Comparison of ENCODE assay signal across 8 cellular contexts in genomic region chr7:100190059-100190711, GRCh38. TPM values are rescaled to one million over a fixed set of nuclear protein-coding genes. Genes with fewer than 3 reads are reported as not detected.
DNase-seq lines count a peak whose midpoint lies in the region; ATAC-seq, FAIRE-seq and TF ChIP-seq lines count a peak whose summit lies in the region.

No MANE protein-coding gene starts in this region.

- FAIRE-seq in A549 (lab: Jason Lieb, UNC) (peak; percentile 77), small intestine (lab: Jason Lieb, UNC) (no peak)

- H4K20me1 ChIP-seq in OCI-LY3 (ENCODE audit: insufficient read depth, low read length) = no peaks in the 10 kb centered on the region

- POLR2A ChIA-PET in A549 (lab: Yijun Ruan, JAX) = interaction anchor here (1.0 kb wide), 1 partner anchor 239 kb away, joined by 3 read pairs; the partner anchor contains the start of gene ZCWPW1

- TF ChIP-seq EP300 in A549 (IDR thresholded peaks at IDR 0.05) = no peak

- no peak for TF ChIP-seq POLR2A in A549 (IDR thresholded peaks at IDR 0.05; ENCODE audit: low read length)

- H3K9me3 ChIP-seq in A549 (no peaks in the 10 kb centered on the region), OCI-LY3 (ENCODE audit: insufficient read depth, low read length) (no peaks in the 10 kb centered on the region), small intestine (ENCODE audit: control insufficient read depth, low read depth) (no peaks in the 10 kb centered on the region)

- no peaks in the 10 kb centered on the region for H3K79me2 ChIP-seq in OCI-LY3 (ENCODE audit: low read length)

- DNase-seq in A549 (ENCODE audit: low read depth in 1 of 2, low spot score in 1 of 2) = peak; percentile 58 to 60
- DNase-seq in dorsolateral prefrontal cortex = no peak
- peak; percentile 45 for DNase-seq in small intestine

- peak; percentile 84 to 89 for ATAC-seq in A549
- ATAC-seq in HG03565 (IDR thresholded peaks at IDR 0.05; ENCODE audit: unreplicated experiment) = no peak
- no peak for ATAC-seq in GM21528 (IDR thresholded peaks at IDR 0.05; ENCODE audit: low FRiP score, unreplicated experiment)
- ATAC-seq in GM21381 (IDR thresholded peaks at IDR 0.05; ENCODE audit: unreplicated experiment) = no peak

- peak overlapping the region; percentile 38; the same call in 2 of the 3 replicates for H3K4me2 ChIP-seq in A549
- peak overlapping the region; percentile 47 for H3K4me2 ChIP-seq in OCI-LY3 (ENCODE audit: low read length)

- CTCF ChIA-PET in A549 (lab: Yijun Ruan, JAX) = interaction anchor here (0.6 to 3.9 kb wide), 21 partner anchors 11 to 222 kb away, joined by 3 to 29 read pairs (median 5); partner anchors contain the start of genes GPC2, PVRIG and STAG3

- 37% methylated on average over 4 of the region's 4 CpGs for WGBS in A549 (ENCODE audit: missing lambda C conversion rate)
- WGBS in small intestine, 3 donors = 48 to 51% (median 49%) methylated on average over 4 of the region's 4 CpGs

- peaks cover 4% of the 10 kb centered on the region; the same call in 2 of the 3 replicates for H3K4me1 ChIP-seq in A549
- H3K4me1 ChIP-seq in OCI-LY3 (ENCODE audit: low read length) = peaks cover 39% of the 10 kb centered on the region
- no peaks in the 10 kb centered on the region for H3K4me1 ChIP-seq in small intestine (ENCODE audit: control insufficient read depth in 2 of 2, insufficient read depth in 1 of 2, low read depth in 1 of 2, low read length in 1 of 2)

- TF ChIP-seq CTCF in A549 (IDR thresholded peaks at IDR 0.05) (peak; percentile 63), GM12874 (IDR thresholded peaks at IDR 0.05; ENCODE audit: insufficient read depth, low read depth, low read length) (peak; percentile 35; the same call in 1 of the 2 replicates), OCI-LY3 (IDR thresholded peaks at IDR 0.05; ENCODE audit: low read depth, low read length) (peak; percentile 67), dorsolateral prefrontal cortex (IDR thresholded peaks at IDR 0.05 in 54 of 56, conservative IDR thresholded peaks at IDR 0.05 in 2 of 56; ENCODE audit: low read depth in 1 of 56, partially characterized antibody in 56 of 56) (peak in 50 of 56 donors; percentile 15 to 66 (median 43))

- H3K27ac ChIP-seq in A549 (peak overlapping the region; percentile 62 to 63; a peak in 3 of 6 replicates), OCI-LY3 (ENCODE audit: low read length) (no peak overlapping the region), dorsolateral prefrontal cortex (no peak overlapping the region), small intestine (ENCODE audit: low read depth in 1 of 2, low read length in 1 of 2) (no peak overlapping the region)

- H3K4me3 ChIP-seq in A549 = no peak overlapping the region
- no peak overlapping the region for H3K4me3 ChIP-seq in OCI-LY3 (ENCODE audit: low read length)
- no peak overlapping the region for H3K4me3 ChIP-seq in dorsolateral prefrontal cortex
- no peak overlapping the region for H3K4me3 ChIP-seq in small intestine (ENCODE audit: low read depth in 1 of 2, low read length in 2 of 2)

- H3K9ac ChIP-seq in OCI-LY3 (ENCODE audit: low read length) = no peak overlapping the region

- peak; percentile 54 to 62; a peak in 4 of 5 replicates for TF ChIP-seq RAD21 in A549 (conservative IDR thresholded peaks at IDR 0.05 in 1 of 2, IDR thresholded peaks at IDR 0.05 in 1 of 2)

- no peak overlapping the region for H2AFZ ChIP-seq in OCI-LY3 (ENCODE audit: low read depth, low read length)

- intact Hi-C loops in dorsolateral prefrontal cortex (cut with DNase I) = no loop called here

- H3K27me3 ChIP-seq in OCI-LY3 (ENCODE audit: low read depth, low read length) (0 out of 2 replicates have a peak, but pooled peaks cover 3% of the 10 kb centered on the region), dorsolateral prefrontal cortex (no peaks in the 10 kb centered on the region), small intestine (ENCODE audit: control insufficient read depth in 2 of 2, insufficient read depth in 2 of 2, low read length in 2 of 2) (no peaks in the 10 kb centered on the region)

- H3K36me3 ChIP-seq in OCI-LY3 (replicated peaks; ENCODE audit: low read depth, low read length) (no peaks in the 10 kb centered on the region), small intestine (ENCODE audit: control insufficient read depth in 2 of 2, insufficient read depth in 2 of 2, low read length in 2 of 2) (no peaks in the 10 kb centered on the region)

TF ChIP-seq in A549, 52 proteins besides CTCF, POLR2A, EP300 and RAD21:
- TF ChIP-seq SMC3 (IDR thresholded peaks at IDR 0.05) = peak; percentile 55
- no peak for TF ChIP-seq RFX5 (IDR thresholded peaks at IDR 0.05)
- peak in 1 of 2 experiments; percentile 59; a peak in 1 of 4 replicates for TF ChIP-seq CEBPB (IDR thresholded peaks at IDR 0.05)

RNA-seq across cellular contexts. Expression of gene STAG3, which starts 12.5 kb away (rescaled TPM):
- polyA plus RNA-seq in A549 (2011; rRNA removed) = 0.25 and 0.36 TPM in 2 replicates
- 0.08 and 0.10 TPM in 2 replicates for polyA plus RNA-seq in A549 (2012; cell fraction: cytosol; rRNA removed)
- polyA plus RNA-seq in A549 (2012; cell fraction: nucleus; rRNA removed) = 0.31 and 0.81 TPM in 2 replicates
- 0.50 to 0.66 TPM (median 0.55 TPM) in 3 replicates for polyA plus RNA-seq in A549 (2017; fragmentation: RNase III; extraction: RNeasy Plus Mini Kit Qiagen cat#74134 plus additional on column Dnase treatment)
- polyA minus RNA-seq in A549 (2011; rRNA and poly(A)+ RNA removed) = 0.34 and 0.41 TPM in 2 replicates
- 1 to 10 TPM in 119 of 120 experiments, under 1 TPM in 1; 0.87 to 7.2 (median 2.7) TPM for total RNA-seq in dorsolateral prefrontal cortex
- polyA plus RNA-seq in small intestine = 1 to 10 TPM in 1 of 3 donors, under 1 TPM in 1, not detected in 1; 0.81 to 3.6 TPM

RNA-seq across cellular contexts. Expression of gene GPC2, which starts 13.0 kb away (rescaled TPM):
- polyA plus RNA-seq in A549 (2011; rRNA removed) (1.1 and 1.8 TPM in 2 replicates), A549 (2017; fragmentation: RNase III; extraction: RNeasy Plus Mini Kit Qiagen cat#74134 plus additional on column Dnase treatment) (1.9 to 3.0 TPM (median 2.9 TPM) in 3 replicates), small intestine (under 1 TPM in 1 of 3 donors, not detected in 2; 0.94 TPM)
- polyA plus RNA-seq in A549 (2012; cell fraction: cytosol; rRNA removed) = 1.2 and 1.8 TPM in 2 replicates
- polyA plus RNA-seq in A549 (2012; cell fraction: nucleus; rRNA removed) = 11.5 and 11.6 TPM in 2 replicates
- 1.1 and 2.1 TPM in 2 replicates for polyA minus RNA-seq in A549 (2011; rRNA and poly(A)+ RNA removed)
- total RNA-seq in dorsolateral prefrontal cortex = 1 to 10 TPM in 118 of 120 experiments, under 1 TPM in 2; 0.84 to 7.1 (median 2.4) TPM

RNA-seq across cellular contexts. Expression of gene GAL3ST4, which starts 21.8 kb away (rescaled TPM):
- 0.27 and 0.56 TPM in 2 replicates for polyA plus RNA-seq in A549 (2011; rRNA removed)
- 0.13 and 0.18 TPM in 2 replicates for polyA plus RNA-seq in A549 (2012; cell fraction: cytosol; rRNA removed)
- polyA plus RNA-seq in A549 (2012; cell fraction: nucleus; rRNA removed) = 2.0 and 2.4 TPM in 2 replicates
- 0.08 to 0.16 TPM (median 0.10 TPM) in 3 replicates for polyA plus RNA-seq in A549 (2017; fragmentation: RNase III; extraction: RNeasy Plus Mini Kit Qiagen cat#74134 plus additional on column Dnase treatment)
- polyA minus RNA-seq in A549 (2011; rRNA and poly(A)+ RNA removed) = 0.12 and 0.15 TPM in 2 replicates
- total RNA-seq in dorsolateral prefrontal cortex = 10 to 100 TPM in 13 of 120 experiments, 1 to 10 TPM in 107; 2.6 to 14.0 (median 6.2) TPM
- polyA plus RNA-seq in small intestine = 1 to 10 TPM in 1 of 3 donors, under 1 TPM in 1, not detected in 1; 0.67 to 1.2 TPM

RNA-seq across cellular contexts. Expression of gene PVRIG, which starts 29.6 kb away (rescaled TPM):
- polyA plus RNA-seq in A549 (2011; rRNA removed) = not detected in 2 replicates
- polyA plus RNA-seq in A549 (2012; cell fraction: cytosol; rRNA removed) = not detected in 2 replicates
- polyA plus RNA-seq in A549 (2012; cell fraction: nucleus; rRNA removed) = 0.07 and 0.10 TPM in 2 replicates
- polyA plus RNA-seq in A549 (2017; fragmentation: RNase III; extraction: RNeasy Plus Mini Kit Qiagen cat#74134 plus additional on column Dnase treatment) = not detected in 3 replicates
- not detected in 2 replicates for polyA minus RNA-seq in A549 (2011; rRNA and poly(A)+ RNA removed)
- 1 to 10 TPM in 5 of 120 experiments, under 1 TPM in 4, not detected in 111; 0.36 to 2.3 (median 1.4) TPM for total RNA-seq in dorsolateral prefrontal cortex
- 1 to 10 TPM in 1 of 3 donors, under 1 TPM in 2; 0.45 to 1.2 (median 0.81) TPM for polyA plus RNA-seq in small intestine

RNA-seq across cellular contexts. Expression of gene TRAPPC14, which starts 31.7 kb away (rescaled TPM):
- polyA plus RNA-seq in A549 (2011; rRNA removed) (3.4 and 5.7 TPM in 2 replicates), A549 (2017; fragmentation: RNase III; extraction: RNeasy Plus Mini Kit Qiagen cat#74134 plus additional on column Dnase treatment) (12.0 to 15.6 TPM (median 14.1 TPM) in 3 replicates), small intestine (10 to 100 TPM; 16.7 to 28.0 (median 25.1) TPM)
- 6.2 and 6.9 TPM in 2 replicates for polyA plus RNA-seq in A549 (2012; cell fraction: cytosol; rRNA removed)
- polyA plus RNA-seq in A549 (2012; cell fraction: nucleus; rRNA removed) = 45.9 and 47.5 TPM in 2 replicates
- polyA minus RNA-seq in A549 (2011; rRNA and poly(A)+ RNA removed) = 5.6 and 8.1 TPM in 2 replicates
- total RNA-seq in dorsolateral prefrontal cortex = 10 to 100 TPM; 16.3 to 52.5 (median 30.3) TPM

Comparison
In these comparisons a context has a peak if more than half of its experiments do, and no peak if none do; other contexts are left out.
1. ATAC-seq: peak in A549 (2 of 2); none in HG03565 (single experiment), GM21528 (single experiment) and GM21381 (single experiment).
2. DNase-seq: peak in A549 (2 of 2) and small intestine (single experiment); none in dorsolateral prefrontal cortex (0 of 10).
3. H3K27ac ChIP-seq: peak in A549 (2 of 2); none in OCI-LY3 (single experiment), dorsolateral prefrontal cortex (0 of 59) and small intestine (0 of 2).
4. Peak in every context shown above with its lines, with median percentiles within 50 percentile points of each other: CTCF ChIP-seq.